12 cellular contexts compared by ENCODE assay signal in the genomic region with DNA sequence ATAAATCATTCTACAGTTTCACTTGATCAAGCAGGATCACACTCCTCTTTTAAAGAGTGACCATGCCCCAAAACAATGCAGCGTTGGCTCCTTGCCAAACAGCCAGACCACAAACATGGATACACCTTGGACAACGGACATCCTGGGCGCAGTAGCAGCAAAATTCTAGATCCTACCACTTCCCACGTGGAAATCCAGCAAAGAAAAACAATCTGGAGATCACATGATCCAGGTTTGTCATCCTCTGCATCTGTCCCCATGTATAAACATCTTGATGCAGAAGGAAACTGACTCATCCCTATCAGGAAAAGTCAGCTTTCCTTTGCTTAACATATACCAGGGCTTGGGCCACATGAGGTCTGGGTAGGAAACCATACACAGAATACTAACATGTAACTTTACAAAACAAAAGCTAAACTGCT. TPM values are rescaled to one million over a fixed set of nuclear protein-coding genes. Genes with fewer than 3 reads are reported as not detected.
DNase-seq lines count a peak whose midpoint lies in the region; ATAC-seq and TF ChIP-seq lines count a peak whose summit lies in the region.
"Had no signal": no experiment of that assay in that cellular context is flagged by ENCODE, and none has a peak within 500 bp of the region (broad histone marks: within the 10 kb centered on the region; RNA-seq: fewer than 3 reads in every experiment).

No MANE protein-coding gene starts in this region.

- H3K27me3 ChIP-seq in neuronal stem cell (ENCODE audit: control insufficient read depth in 3 of 3, insufficient read depth in 3 of 3, low read depth in 1 of 3, low read length in 3 of 3) (no peaks in the 10 kb centered on the region), esophagus muscularis mucosa (no peaks in the 10 kb centered on the region)
- H3K27me3 ChIP-seq: body of pancreas had no signal

- no peaks in the 10 kb centered on the region for H3K9me3 Mint-ChIP-seq in Calu3 (ENCODE audit: low read depth, unreplicated experiment)
- H3K9me3 Mint-ChIP-seq: IgD-negative memory B cell had no signal

- intact Hi-C loops in Calu3 (cut with micrococcal nuclease; ENCODE audit: unreplicated experiment) (no loop called here), esophagus muscularis mucosa (cut with DNase I) (no loop called here)

- H3K79me1 ChIP-seq in neuronal stem cell (ENCODE audit: low read depth, low read length): peaks cover 3% of the 10 kb centered on the region

- no peak overlapping the region for H4K91ac ChIP-seq in neuronal stem cell (ENCODE audit: low read depth, low read length, poor library complexity)

- H3K4me3 ChIP-seq in neuronal stem cell (ENCODE audit: low read length in 2 of 2) (no peak overlapping the region), esophagus muscularis mucosa (no peak overlapping the region)
- H3K4me3 ChIP-seq: body of pancreas had no signal

- no peak overlapping the region for H3K9ac ChIP-seq in neuronal stem cell (ENCODE audit: low read depth, low read length, poor library complexity)

- no peak overlapping the region for H2AK5ac ChIP-seq in neuronal stem cell (ENCODE audit: low read depth, low read length)

- no peaks in the 10 kb centered on the region for H3K36me3 Mint-ChIP-seq in Calu3 (ENCODE audit: insufficient read depth, unreplicated experiment)
- H3K36me3 Mint-ChIP-seq: IgD-negative memory B cell had no signal

- TF ChIP-seq CTCF in Calu3 (IDR thresholded peaks at IDR 0.05; ENCODE audit: unreplicated experiment) (no peak), esophagus muscularis mucosa (IDR thresholded peaks at IDR 0.05) (no peak)

- peak; percentile 67 for ATAC-seq in esophagus mucosa
- ATAC-seq: body of pancreas had no signal

- no peak for TF ChIP-seq POLR2A in esophagus muscularis mucosa (IDR thresholded peaks at IDR 0.05; ENCODE audit: low read depth)

- DNase-seq in Calu3 (peak; percentile 27), RKO (ENCODE audit: low spot score) (peak; percentile 51), neuronal stem cell (ENCODE audit: low spot score) (no peak), ecto neural progenitor cell (ENCODE audit: low spot score) (no peak), esophagus muscularis mucosa (ENCODE audit: extremely low spot score) (no peak), NCI-H2196 treated with DMSO at 0.1 percent for 48 hours (lab: John Stamatoyannopoulos, UW; ENCODE audit: unreplicated experiment) (no peak), germinal center (ENCODE audit: low spot score) (no peak)
- DNase-seq: DMS153, T-helper 1 cell had no signal

- H2BK12ac ChIP-seq in neuronal stem cell (ENCODE audit: low read length): no peak overlapping the region

- peaks cover 0 to 11% of the 10 kb centered on the region in 2 donors for H3K9me3 ChIP-seq in neuronal stem cell (replicated peaks in 1 of 2; ENCODE audit: control insufficient read depth in 2 of 2, insufficient read depth in 1 of 2, low read depth in 1 of 2, low read length in 2 of 2)
- no peaks in the 10 kb centered on the region for H3K9me3 ChIP-seq in esophagus muscularis mucosa
- H3K9me3 ChIP-seq: body of pancreas had no signal

- no peak overlapping the region for H3K4ac ChIP-seq in neuronal stem cell (ENCODE audit: low read length)

- peaks cover under 1% of the 10 kb centered on the region for H3K27me3 Mint-ChIP-seq in Calu3 (ENCODE audit: unreplicated experiment)
- H3K27me3 Mint-ChIP-seq: IgD-negative memory B cell had no signal

- H4K8ac ChIP-seq in neuronal stem cell (ENCODE audit: low read depth, low read length): no peak overlapping the region

- H3K14ac ChIP-seq in neuronal stem cell (ENCODE audit: low read length): no peak overlapping the region

- CTCF ChIA-PET in Calu3 (lab: Charles Lee): no interaction called here

- H3K36me3 ChIP-seq in neuronal stem cell (replicated peaks in 1 of 2; ENCODE audit: control insufficient read depth in 2 of 2, insufficient read depth in 2 of 2, low read length in 2 of 2) (peaks cover 9 to 84% of the 10 kb centered on the region in 2 donors), esophagus muscularis mucosa (no peaks in the 10 kb centered on the region)

- no peak overlapping the region for H2BK15ac ChIP-seq in neuronal stem cell (ENCODE audit: low read length)

- no peak for TF ChIP-seq EP300 in esophagus muscularis mucosa (IDR thresholded peaks at IDR 0.05)

- BruUV-seq in Calu3 (replicated peaks; lab: Mats Ljungman, UMichigan): no TSS peak

- H3K23ac ChIP-seq in neuronal stem cell (ENCODE audit: low read depth, low read length, poor library complexity): peak overlapping the region; percentile 67

- H3K4me3 Mint-ChIP-seq in Calu3 (ENCODE audit: low read depth, unreplicated experiment): no peak overlapping the region
- H3K4me3 Mint-ChIP-seq: IgD-negative memory B cell had no signal

- H2AFZ ChIP-seq in neuronal stem cell (ENCODE audit: low read length): no peak overlapping the region

- H2BK5ac ChIP-seq in neuronal stem cell (ENCODE audit: low read length): no peak overlapping the region

- H3K4me2 ChIP-seq in neuronal stem cell (ENCODE audit: insufficient read depth, low read length, poor library complexity, severe bottlenecking): no peak overlapping the region

- no peak overlapping the region for H2BK120ac ChIP-seq in neuronal stem cell (ENCODE audit: low read depth, low read length)

- H3K18ac ChIP-seq in neuronal stem cell (ENCODE audit: low read length): no peak overlapping the region

- H3K27ac Mint-ChIP-seq in Calu3 (ENCODE audit: unreplicated experiment): no peak overlapping the region
- H3K27ac Mint-ChIP-seq: IgD-negative memory B cell had no signal

- H3K4me1 Mint-ChIP-seq in Calu3 (ENCODE audit: low read depth, unreplicated experiment): no peaks in the 10 kb centered on the region
- H3K4me1 Mint-ChIP-seq: IgD-negative memory B cell had no signal

- no peak overlapping the region for H3K27ac ChIP-seq in neuronal stem cell (replicated peaks; ENCODE audit: low read length)
- H3K27ac ChIP-seq in esophagus muscularis mucosa (replicated peaks in 1 of 4): peak overlapping the region in 2 of 4 donors; percentile 8 to 44

- no CpG with 5 or more reads among the region's 4 CpGs for WGBS in neuronal stem cell (ENCODE audit: extremely low coverage in 2 of 2, insufficient read length in 2 of 2, insufficient replicate concordance in 1 of 2), 2 donors
- WGBS in esophagus muscularis mucosa: 30% methylated on average over 4 of the region's 4 CpGs

- H3K4me1 ChIP-seq in neuronal stem cell (ENCODE audit: control insufficient read depth in 2 of 2, insufficient read depth in 1 of 2, low read depth in 1 of 2, low read length in 2 of 2) (peaks cover 0 to 3% of the 10 kb centered on the region in 2 donors), esophagus muscularis mucosa (peaks cover 0 to 15% (median 7%) of the 10 kb centered on the region in 4 donors)
- H3K4me1 ChIP-seq: body of pancreas had no signal

RNA-seq across cellular contexts. Expression of a gene that starts 53.1 kb away (rescaled TPM):
- total RNA-seq in Calu3 (2022): 0.07 TPM in 1 of 2 replicates, not detected in the other
- 3.3 TPM for total RNA-seq in esophagus mucosa
- 68.4 TPM for polyA plus RNA-seq in neuronal stem cell (2013, experiment 1 of 2)
- 71.0 TPM for polyA plus RNA-seq in neuronal stem cell (2013, experiment 2 of 2)
- 10 to 100 TPM; 15.6 to 20.6 (median 16.9) TPM for total RNA-seq in esophagus muscularis mucosa
- polyA plus RNA-seq: IgD-negative memory B cell had no signal

Comparison
In these comparisons a context has a peak if more than half of its experiments do, and no peak if none do; other contexts are left out.
1. DNase-seq: peak in Calu3 (single experiment) and RKO (single experiment); none in neuronal stem cell (single experiment), ecto neural progenitor cell (single experiment), esophagus muscularis mucosa (single experiment), NCI-H2196 treated with DMSO at 0.1 percent for 48 hours (single experiment) and germinal center (single experiment).